ENCODE assay signal across 9 cellular contexts in genomic region chr11:69909561-69910518, GRCh38.
A peak's percentile ranks its signal among the peaks of the same experiment; 100 is the strongest.
DNase-seq lines count a peak whose midpoint lies in the region; ATAC-seq and TF ChIP-seq lines count a peak whose summit lies in the region.
"Had no signal": no experiment of that assay in that cellular context is flagged by ENCODE, and none has a peak within 500 bp of the region (broad histone marks: within the 10 kb centered on the region; RNA-seq: fewer than 3 reads in every experiment).

No MANE protein-coding gene starts in this region.

- ATAC-seq in GM21367 (IDR thresholded peaks at IDR 0.05; ENCODE audit: unreplicated experiment) (no peak), HG02970 (IDR thresholded peaks at IDR 0.05; ENCODE audit: low FRiP score, unreplicated experiment) (no peak)

- H3K9me3 Mint-ChIP-seq in osteocyte (ENCODE audit: unreplicated experiment), result no peaks in the 10 kb centered on the region

- DNase-seq in GM03348 (ENCODE audit: low spot score) (peak; percentile 52), NCI-H69 (lab: John Stamatoyannopoulos, UW) (peak; percentile 64), epithelial cell of esophagus (ENCODE audit: low read depth) (no peak), osteocyte (ENCODE audit: extremely low spot score, unreplicated experiment) (no peak), H4 (ENCODE audit: low spot score) (no peak), NCI-H526 treated with DMSO at 0.1 percent for 48 hours (lab: John Stamatoyannopoulos, UW) (no peak)
- DNase-seq: NCI-H187 had no signal

- H3K27me3 Mint-ChIP-seq in osteocyte (ENCODE audit: unreplicated experiment), result peaks cover 26% of the 10 kb centered on the region

- H3K36me3 Mint-ChIP-seq in osteocyte (ENCODE audit: unreplicated experiment), result no peaks in the 10 kb centered on the region

- peak; percentile 60 for TF ChIP-seq CTCF in epithelial cell of esophagus (IDR thresholded peaks at IDR 0.05; ENCODE audit: insufficient read depth, low read depth, low read length, missing control alignments)
- TF ChIP-seq CTCF in osteocyte (IDR thresholded peaks at IDR 0.05), result peak; percentile 67

- no peak overlapping the region for H3K4me3 Mint-ChIP-seq in osteocyte (ENCODE audit: unreplicated experiment)

- no peak overlapping the region for H3K27ac Mint-ChIP-seq in osteocyte (ENCODE audit: unreplicated experiment)

- no peak overlapping the region for H3K4me3 ChIP-seq in epithelial cell of esophagus (ENCODE audit: low read length)

- H3K4me1 Mint-ChIP-seq in osteocyte (ENCODE audit: unreplicated experiment), result peaks cover 4% of the 10 kb centered on the region

Comparison
In these comparisons a context has a peak if more than half of its experiments do, and no peak if none do; other contexts are left out.
1. DNase-seq: peak in GM03348 (single experiment) and NCI-H69 (single experiment); none in epithelial cell of esophagus (single experiment), osteocyte (single experiment), H4 (single experiment) and NCI-H526 treated with DMSO at 0.1 percent for 48 hours (single experiment).